Comparison of ENCODE assay signal across 9 cellular contexts in genomic region chr10:70656489-70656888, GRCh38. TPM values are rescaled to one million over a fixed set of nuclear protein-coding genes. Genes with fewer than 3 reads are reported as not detected.
DNase-seq lines count a peak whose midpoint lies in the region; ATAC-seq and TF ChIP-seq lines count a peak whose summit lies in the region.
"Had no signal": no experiment of that assay in that cellular context is flagged by ENCODE, and none has a peak within 500 bp of the region (broad histone marks: within the 10 kb centered on the region; RNA-seq: fewer than 3 reads in every experiment).

No MANE protein-coding gene starts in this region.

- H3K27ac ChIP-seq in heart left ventricle (peak overlapping the region in 2 of 12 donors; percentile 34 to 56), upper lobe of right lung (no peak overlapping the region)
- no peak overlapping the region for H3K27ac ChIP-seq in CD4-positive, alpha-beta T cell (ENCODE audit: low read depth, low read length)

- peaks cover 0 to 13% (median 0%) of the 10 kb centered on the region in 12 donors for H3K9me3 ChIP-seq in heart left ventricle
- H3K9me3 ChIP-seq in upper lobe of right lung = no peaks in the 10 kb centered on the region
- H3K9me3 ChIP-seq in CD4-positive, alpha-beta T cell (ENCODE audit: control insufficient read depth, low read length) = peaks cover 7% of the 10 kb centered on the region

- H3K4me1 ChIP-seq in heart left ventricle (peaks cover 0 to 23% (median 15%) of the 10 kb centered on the region in 12 donors), upper lobe of right lung (no peaks in the 10 kb centered on the region)

- intact Hi-C loops in activated CD4-positive, alpha-beta memory T cell treated with anti-CD3 and anti-CD28 coated beads for 36 hours (cut with micrococcal nuclease) = loop anchor here (1.0 to 2.0 kb wide), 2 partner anchors 38 to 78 kb away; no protein-coding TSS in a partner anchor
- intact Hi-C loops in heart left ventricle (cut with DNase I) = loop anchor here in 1 of 10 donors (10.0 kb wide), 1 partner anchor 72 kb away; no protein-coding TSS in a partner anchor
- intact Hi-C loops in upper lobe of right lung (cut with DNase I) = no loop called here
- intact Hi-C loops in CD4-positive, alpha-beta T cell (cut with DNase I, micrococcal nuclease) = no loop called here

- CTCF ChIA-PET in activated CD4-positive, alpha-beta memory T cell treated with anti-CD3 and anti-CD28 coated beads for 36 hours (lab: Charles Lee) = interaction anchor here (1.0 to 1.2 kb wide), 2 partner anchors 72 to 102 kb away, joined by 3 read pairs; no protein-coding TSS in a partner anchor
- CTCF ChIA-PET in CD4-positive, alpha-beta T cell (lab: Charles Lee) = no interaction called here

- H3K36me3 ChIP-seq in heart left ventricle = no peaks in the 10 kb centered on the region
- H3K36me3 ChIP-seq in upper lobe of right lung = no peaks in the 10 kb centered on the region

- no peak for TF ChIP-seq POLR2A in heart left ventricle (IDR thresholded peaks at IDR 0.05)

- H3K27me3 Mint-ChIP-seq in activated CD4-positive, alpha-beta memory T cell treated with anti-CD3 and anti-CD28 coated beads for 36 hours = peaks cover 8% of the 10 kb centered on the region
- H3K27me3 Mint-ChIP-seq in CD4-positive, alpha-beta T cell = peaks cover under 1% of the 10 kb centered on the region

- H3K9me3 Mint-ChIP-seq in activated CD4-positive, alpha-beta memory T cell treated with anti-CD3 and anti-CD28 coated beads for 36 hours = peaks cover 23% of the 10 kb centered on the region
- H3K9me3 Mint-ChIP-seq in CD4-positive, alpha-beta T cell = peaks cover 9% of the 10 kb centered on the region

- peaks cover 14% of the 10 kb centered on the region for H3K4me1 Mint-ChIP-seq in activated CD4-positive, alpha-beta memory T cell treated with anti-CD3 and anti-CD28 coated beads for 36 hours (ENCODE audit: low read depth)
- H3K4me1 Mint-ChIP-seq in CD4-positive, alpha-beta T cell (ENCODE audit: low read depth) = no peaks in the 10 kb centered on the region

- no peak overlapping the region for H3K4me3 Mint-ChIP-seq in activated CD4-positive, alpha-beta memory T cell treated with anti-CD3 and anti-CD28 coated beads for 36 hours
- H3K4me3 Mint-ChIP-seq in CD4-positive, alpha-beta T cell = no peak overlapping the region

- peak; percentile 81 for ATAC-seq in GM18520 (IDR thresholded peaks at IDR 0.05; ENCODE audit: unreplicated experiment)
- ATAC-seq in HG03025 (IDR thresholded peaks at IDR 0.05; ENCODE audit: low FRiP score, unreplicated experiment) = peak; percentile 63
- peak; percentile 38 to 86 (median 77) for ATAC-seq in heart left ventricle
- peak; percentile 92 for ATAC-seq in upper lobe of right lung
- ATAC-seq in CD4-positive, alpha-beta T cell (ENCODE audit: poor library complexity) = no peak

- DNase-seq in activated CD4-positive, alpha-beta memory T cell treated with anti-CD3 and anti-CD28 coated beads for 36 hours = peak; percentile 82
- peak; percentile 42 to 78 (median 62) for DNase-seq in heart left ventricle
- DNase-seq in upper lobe of right lung = peak; percentile 65
- no peak for DNase-seq in NCI-H446 (lab: John Stamatoyannopoulos, UW)
- DNase-seq in CD4-positive, alpha-beta T cell = no peak
- DNase-seq in NCI-H1417 (lab: John Stamatoyannopoulos, UW) = no peak

- peaks cover 6% of the 10 kb centered on the region for H3K36me3 Mint-ChIP-seq in activated CD4-positive, alpha-beta memory T cell treated with anti-CD3 and anti-CD28 coated beads for 36 hours
- peaks cover 4% of the 10 kb centered on the region for H3K36me3 Mint-ChIP-seq in CD4-positive, alpha-beta T cell (ENCODE audit: low read depth)

- H3K27me3 ChIP-seq in heart left ventricle (no peaks in the 10 kb centered on the region), upper lobe of right lung (no peaks in the 10 kb centered on the region)
- H3K27me3 ChIP-seq in CD4-positive, alpha-beta T cell (ENCODE audit: control insufficient read depth, insufficient read depth, low read length) = peaks cover 2% of the 10 kb centered on the region

- POLR2A ChIA-PET in activated CD4-positive, alpha-beta memory T cell treated with anti-CD3 and anti-CD28 coated beads for 36 hours (lab: Charles Lee) = interaction anchor here (0.6 to 1.3 kb wide), 4 partner anchors 38 to 424 kb away, joined by 3 to 6 read pairs (median 3); no protein-coding TSS in a partner anchor
- POLR2A ChIA-PET in CD4-positive, alpha-beta T cell (lab: Charles Lee) = no interaction called here

- WGBS in heart left ventricle, 4 donors = 51 to 58% (median 55%) methylated on average over 3 of the region's 3 CpGs

- peak overlapping the region; percentile 56 for H3K27ac Mint-ChIP-seq in activated CD4-positive, alpha-beta memory T cell treated with anti-CD3 and anti-CD28 coated beads for 36 hours
- H3K27ac Mint-ChIP-seq in CD4-positive, alpha-beta T cell = no peak overlapping the region

- no peak for TF ChIP-seq CTCF in heart left ventricle (IDR thresholded peaks at IDR 0.05)
- TF ChIP-seq CTCF in upper lobe of right lung (IDR thresholded peaks at IDR 0.05) = no peak
- no peak for TF ChIP-seq CTCF in CD4-positive, alpha-beta T cell (IDR thresholded peaks at IDR 0.05)

- no peak overlapping the region for H3K4me3 ChIP-seq in heart left ventricle
- no peak overlapping the region for H3K4me3 ChIP-seq in upper lobe of right lung

RNA-seq across cellular contexts. Expression of gene ADAMTS14, which starts 15.8 kb away (rescaled TPM):
- not detected for total RNA-seq in activated CD4-positive, alpha-beta memory T cell treated with anti-CD3 and anti-CD28 coated beads for 36 hours
- total RNA-seq in heart left ventricle (1 to 10 TPM in 2 of 9 donors, under 1 TPM in 6, not detected in 1; 0.16 to 3.8 (median 0.47) TPM), upper lobe of right lung (0.55 TPM)
- under 1 TPM; 0.11 to 0.30 TPM for polyA plus RNA-seq in heart left ventricle
- not detected for total RNA-seq in CD4-positive, alpha-beta T cell

RNA-seq across cellular contexts. Expression of gene PRF1, which starts 53.9 kb away (rescaled TPM):
- total RNA-seq in activated CD4-positive, alpha-beta memory T cell treated with anti-CD3 and anti-CD28 coated beads for 36 hours = 10 to 100 TPM; 32.4 to 32.6 TPM
- 10 to 100 TPM in 1 of 9 donors, 1 to 10 TPM in 4, under 1 TPM in 4; 0.50 to 19.4 (median 1.4) TPM for total RNA-seq in heart left ventricle
- polyA plus RNA-seq in heart left ventricle = 1 to 10 TPM in 1 of 2 donors, under 1 TPM in 1; 0.68 to 1.0 TPM
- 32.3 TPM for total RNA-seq in upper lobe of right lung
- 1 to 10 TPM; 7.4 to 9.4 TPM for total RNA-seq in CD4-positive, alpha-beta T cell
- polyA plus RNA-seq: neural cell had no signal

Comparison
In these comparisons a context has a peak if more than half of its experiments do, and no peak if none do; other contexts are left out.
1. DNase-seq: peak in activated CD4-positive, alpha-beta memory T cell treated with anti-CD3 and anti-CD28 coated beads for 36 hours (single experiment), heart left ventricle (5 of 5) and upper lobe of right lung (single experiment); none in NCI-H446 (0 of 2), CD4-positive, alpha-beta T cell (0 of 10) and NCI-H1417 (0 of 3).